22 cellular contexts compared by ENCODE assay signal in the genomic region with DNA sequence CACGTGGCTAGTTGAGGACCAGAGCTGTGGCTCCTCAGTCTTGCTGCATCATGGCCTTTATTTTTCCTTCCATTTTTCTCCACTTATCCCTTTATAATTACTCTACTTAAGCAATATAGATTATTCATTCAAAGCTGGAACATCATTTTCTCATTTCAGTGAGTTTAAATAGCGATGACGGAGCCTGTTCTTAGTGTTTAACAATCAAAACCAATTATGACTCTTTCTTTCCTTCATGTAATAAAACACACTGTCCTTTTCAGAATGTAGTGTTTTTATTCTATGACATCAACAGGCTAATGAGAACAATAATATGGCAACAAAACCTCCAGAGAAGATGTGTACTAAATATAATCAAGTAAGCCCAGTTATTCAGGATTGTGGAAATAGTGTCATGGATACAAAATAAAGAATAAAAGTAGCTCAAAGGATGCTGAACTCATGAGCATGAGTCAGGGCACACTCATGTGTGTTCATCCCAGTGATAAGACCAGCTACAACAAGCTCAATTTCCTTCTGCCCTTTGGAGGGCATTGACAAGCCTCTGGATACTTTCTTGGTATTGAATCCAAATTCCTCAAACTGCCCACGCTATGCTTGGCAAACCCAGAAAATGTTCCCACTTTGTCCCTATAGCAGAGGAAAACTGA.
A peak's percentile ranks its signal among the peaks of the same experiment; 100 is the strongest.
DNase-seq lines count a peak whose midpoint lies in the region; ATAC-seq and TF ChIP-seq lines count a peak whose summit lies in the region.
"Had no signal": no experiment of that assay in that cellular context is flagged by ENCODE, and none has a peak within 500 bp of the region (broad histone marks: within the 10 kb centered on the region; RNA-seq: fewer than 3 reads in every experiment).

No MANE protein-coding gene starts in this region.

- no peaks in the 10 kb centered on the region for H3K4me1 ChIP-seq in mesendoderm (ENCODE audit: control insufficient read depth, low read depth, low read length)
- H3K4me1 ChIP-seq: gastroesophageal sphincter had no signal

- no peaks in the 10 kb centered on the region for H3K79me2 ChIP-seq in mesendoderm (ENCODE audit: control insufficient read depth, insufficient read depth, low read length)

- H2BK15ac ChIP-seq in mesendoderm (replicated peaks; ENCODE audit: low read depth), result peak overlapping the region; percentile 19

- no peak for ATAC-seq in HG03457 (IDR thresholded peaks at IDR 0.05; ENCODE audit: unreplicated experiment)
- ATAC-seq in HG03196 (IDR thresholded peaks at IDR 0.05; ENCODE audit: unreplicated experiment), result no peak
- ATAC-seq: effector memory CD8-positive, alpha-beta T cell; gastroesophageal sphincter; naive thymus-derived CD4-positive, alpha-beta T cell had no signal

- no peak overlapping the region for H3K23ac ChIP-seq in mesendoderm (ENCODE audit: low read length)

- WGBS in mesendoderm (ENCODE audit: extremely low coverage, insufficient coverage, low lambda C conversion rate), result no CpG with 5 or more reads among the region's 4 CpGs

- H3K27ac ChIP-seq in RWPE1 (no peak overlapping the region), mesendoderm (ENCODE audit: low read depth, low read length) (no peak overlapping the region)
- H3K27ac ChIP-seq: gastroesophageal sphincter, thoracic aorta had no signal

- H3K4ac ChIP-seq in mesendoderm (ENCODE audit: low read depth, low read length), result peak overlapping the region; percentile 91

- H4K8ac ChIP-seq in mesendoderm (ENCODE audit: low read depth, low read length), result no peak overlapping the region

- no peak overlapping the region for H4K5ac ChIP-seq in mesendoderm (ENCODE audit: low read length)

- no peak overlapping the region for H3K18ac ChIP-seq in mesendoderm (ENCODE audit: low read length)

- CTCF ChIA-PET in RWPE1 (lab: Yijun Ruan, JAX), result interaction anchor here (0.6 to 1.6 kb wide), 3 partner anchors 20 to 181 kb away, joined by 3 to 4 read pairs (median 4); no protein-coding TSS in a partner anchor

- no peak overlapping the region for H2BK5ac ChIP-seq in mesendoderm (ENCODE audit: low read length)

- DNase-seq in ELR (ENCODE audit: low read depth) (peak; percentile 55), RWPE1 (ENCODE audit: low spot score) (peak; percentile 34), epithelial cell of esophagus (ENCODE audit: low read depth) (peak; percentile 83), mesendoderm (no peak), NCI-H2107 (lab: John Stamatoyannopoulos, UW) (no peak)
- DNase-seq in stimulated activated CD4-positive, alpha-beta T cell treated with anti-CD3 and anti-CD28 coated beads, Interleukin-15, amount 100 ng/mL, for 24 hours, result no peak
- DNase-seq: activated CD4-positive, CD25-positive, alpha-beta regulatory T cell; activated CD8-positive, alpha-beta memory T cell treated with anti-CD3 and anti-CD28 coated beads for 24 hours; activated naive CD8-positive, alpha-beta T cell treated with anti-CD3 and anti-CD28 coated beads, Interleukin-2, amount 10 ng/mL, durations not matched to agents 7 days and 5 days; caudate nucleus; effector memory CD8-positive, alpha-beta T cell; Kasumi-1; naive thymus-derived CD4-positive, alpha-beta T cell; NCI-H446 treated with DMSO at 0.1 percent for 48 hours; posterior cingulate gyrus; SHP77 treated with DMSO at 0.1 percent for 48 hours; small intestine had no signal

- H2AK5ac ChIP-seq in mesendoderm (ENCODE audit: low read length), result peak overlapping the region; percentile 48

- no peaks in the 10 kb centered on the region for H3K27me3 ChIP-seq in mesendoderm (ENCODE audit: insufficient read depth, low read length, poor library complexity)
- H3K27me3 ChIP-seq: gastroesophageal sphincter had no signal

- no peak overlapping the region for H3K4me3 ChIP-seq in epithelial cell of esophagus (ENCODE audit: low read length)
- no peak overlapping the region for H3K4me3 ChIP-seq in mesendoderm (ENCODE audit: low read length)
- H3K4me3 ChIP-seq: gastroesophageal sphincter, lung, thoracic aorta had no signal

- no peak overlapping the region for H3K56ac ChIP-seq in mesendoderm (ENCODE audit: low read length)

- H3K4me2 ChIP-seq in mesendoderm (ENCODE audit: low read length), result no peak overlapping the region

- no peaks in the 10 kb centered on the region for H3K36me3 ChIP-seq in mesendoderm (ENCODE audit: control insufficient read depth, insufficient read depth, low read length)
- H3K36me3 ChIP-seq: gastroesophageal sphincter, thoracic aorta had no signal

- POLR2A ChIA-PET in RWPE1 (lab: Yijun Ruan, JAX; ENCODE audit: low non-redundant PET), result no interaction called here

- TF ChIP-seq CTCF in RWPE1 (conservative IDR thresholded peaks at IDR 0.05; ENCODE audit: low read depth) (no peak), epithelial cell of esophagus (IDR thresholded peaks at IDR 0.05; ENCODE audit: insufficient read depth, low read depth, low read length, missing control alignments) (no peak)

- no peak overlapping the region for H3K9ac ChIP-seq in mesendoderm (ENCODE audit: low read length)

- no peaks in the 10 kb centered on the region for H3K79me1 ChIP-seq in mesendoderm (ENCODE audit: low read length)

- H2BK120ac ChIP-seq in mesendoderm (ENCODE audit: low read depth, low read length), result no peak overlapping the region

Comparison
In these comparisons a context has a peak if more than half of its experiments do, and no peak if none do; other contexts are left out.
1. DNase-seq: peak in ELR (single experiment), RWPE1 (single experiment) and epithelial cell of esophagus (single experiment); none in mesendoderm (single experiment), NCI-H2107 (single experiment) and stimulated activated CD4-positive, alpha-beta T cell treated with anti-CD3 and anti-CD28 coated beads, Interleukin-15, amount 100 ng/mL, for 24 hours (single experiment).